In the genomic region with DNA sequence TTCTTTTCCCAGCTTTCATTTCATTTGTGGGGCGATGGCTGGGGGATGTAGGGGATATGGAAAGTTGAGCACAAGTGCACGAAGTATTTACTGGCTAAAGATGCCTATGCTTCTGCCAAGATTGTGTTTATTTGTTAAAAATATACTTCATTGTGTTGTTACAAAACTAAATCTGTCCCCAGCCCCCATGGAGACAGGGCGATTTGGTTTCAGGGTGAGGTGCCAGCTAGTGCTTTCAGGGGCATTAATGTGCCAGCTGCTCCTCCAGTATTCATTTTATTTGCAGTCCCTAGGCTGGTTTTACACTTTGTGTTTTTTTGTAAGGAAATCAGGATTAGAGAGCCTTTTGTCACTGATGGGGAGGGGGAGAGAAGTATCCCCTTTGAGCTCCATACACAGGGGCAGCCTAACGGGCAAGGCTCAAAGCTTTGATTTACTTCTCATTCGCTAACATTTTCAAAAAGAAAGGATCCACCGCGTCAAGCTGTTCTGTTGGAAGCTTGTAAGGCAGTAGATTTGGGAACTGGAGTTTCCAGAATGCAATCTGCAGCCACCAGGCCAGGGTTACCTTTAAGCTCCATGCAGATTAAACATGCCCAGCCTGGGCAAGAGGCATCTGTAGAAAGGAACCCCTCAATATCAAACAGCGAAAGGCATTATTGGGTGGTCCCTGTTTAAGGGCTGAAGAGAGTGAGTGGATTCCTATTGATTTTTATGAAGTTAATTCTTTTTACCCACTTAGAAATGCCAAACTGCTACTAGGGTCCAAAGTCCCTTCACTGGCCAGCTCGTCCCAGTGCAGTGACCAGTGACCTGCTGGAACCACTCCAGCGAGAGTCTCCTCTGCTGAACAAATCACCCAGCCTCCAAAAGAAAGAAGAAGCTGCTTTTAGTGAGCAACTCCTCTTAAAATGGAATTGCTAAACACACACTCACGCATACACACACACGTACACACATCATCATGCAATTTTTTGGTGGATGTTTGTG, we compare ENCODE assay signal across 10 cellular contexts.
DNase-seq lines count a peak whose midpoint lies in the region; ATAC-seq and TF ChIP-seq lines count a peak whose summit lies in the region.
"Had no signal": no experiment of that assay in that cellular context is flagged by ENCODE, and none has a peak within 500 bp of the region (broad histone marks: within the 10 kb centered on the region; RNA-seq: fewer than 3 reads in every experiment).

No MANE protein-coding gene starts in this region.

- H3K4me3 Mint-ChIP-seq in neural crest cell, result peak overlapping the region; percentile 4

- H3K27me3 ChIP-seq in BLaER1, result no peaks in the 10 kb centered on the region

- peak overlapping the region; percentile 81 for H3K4me2 ChIP-seq in BLaER1

- peaks cover 3% of the 10 kb centered on the region; the same call in 1 of the 2 replicates for H3K9me3 ChIP-seq in BLaER1

- no peak overlapping the region for H3K4me3 ChIP-seq in BLaER1

- no peak for TF ChIP-seq CTCF in neural crest cell (conservative IDR thresholded peaks at IDR 0.05)

- no peaks in the 10 kb centered on the region for H3K36me3 Mint-ChIP-seq in neural crest cell (ENCODE audit: low read depth)

- peaks cover 82% of the 10 kb centered on the region for H3K4me1 ChIP-seq in BLaER1

- H3K27ac ChIP-seq in BLaER1, result peak overlapping the region; percentile 90
- peak overlapping the region; percentile 62 for H3K27ac ChIP-seq in cingulate gyrus (ENCODE audit: low read depth, low read length)

- no peaks in the 10 kb centered on the region for H4K20me1 ChIP-seq in BLaER1

- H3K36me3 ChIP-seq in BLaER1, result no peaks in the 10 kb centered on the region

- peak; percentile 24 for DNase-seq in MV-4-11 (lab: John Stamatoyannopoulos, UW)
- no peak for DNase-seq in neural crest cell (ENCODE audit: low read depth, low spot score)
- DNase-seq in NCI-H1048 (lab: John Stamatoyannopoulos, UW), result no peak
- no peak for DNase-seq in activated CD4-positive, alpha-beta T cell treated with anti-CD3 and anti-CD28 coated beads for 1 hour
- DNase-seq in NK-92 (lab: John Stamatoyannopoulos, UW; ENCODE audit: unreplicated experiment), result no peak
- DNase-seq: NCI-H524 treated with DMSO at 0.1 percent for 48 hours; stimulated activated naive CD4-positive, alpha-beta T cell treated with Interleukin-2 at 50 U/mL for 16 hours had no signal

- H3K9ac ChIP-seq in BLaER1, result peak overlapping the region; percentile 77

- peaks cover 60% of the 10 kb centered on the region for H3K4me1 Mint-ChIP-seq in neural crest cell

- no peak for ATAC-seq in HG03108 (IDR thresholded peaks at IDR 0.05; ENCODE audit: unreplicated experiment)

- H3K9me3 Mint-ChIP-seq in neural crest cell, result peaks cover 2% of the 10 kb centered on the region

- H3K27ac Mint-ChIP-seq in neural crest cell (ENCODE audit: unreplicated experiment), result peak overlapping the region; percentile 78

- no peaks in the 10 kb centered on the region for H3K27me3 Mint-ChIP-seq in neural crest cell (ENCODE audit: low read depth)
